ENCODE assay signal across 15 cellular contexts in genomic region chr9:133463234-133463863, GRCh38. TPM values are rescaled to one million over a fixed set of nuclear protein-coding genes. Genes with fewer than 3 reads are reported as not detected.
DNase-seq lines count a peak whose midpoint lies in the region; ATAC-seq and TF ChIP-seq lines count a peak whose summit lies in the region.
"Had no signal": no experiment of that assay in that cellular context is flagged by ENCODE, and none has a peak within 500 bp of the region (broad histone marks: within the 10 kb centered on the region; RNA-seq: fewer than 3 reads in every experiment).

No MANE protein-coding gene starts in this region.

- CTCF ChIA-PET in activated CD8-positive, alpha-beta T cell treated with anti-CD3 and anti-CD28 coated beads, Interleukin-2, amount 10 ng/mL, durations not matched to agents 7 days and 5 days (lab: Charles Lee): no interaction called here

- DNase-seq in right cardiac atrium: peak in 2 of 3 donors; percentile 51 to 67
- no peak for DNase-seq in cardiac septum (ENCODE audit: low spot score)
- DNase-seq in germinal center (ENCODE audit: low spot score): peak; percentile 40
- DNase-seq in NCI-H1105 treated with DMSO at 0.1 percent for 48 hours (lab: John Stamatoyannopoulos, UW): no peak
- no peak for DNase-seq in activated CD8-positive, alpha-beta T cell treated with anti-CD3 and anti-CD28 coated beads, Interleukin-2, amount 10 ng/mL, durations not matched to agents 7 days and 5 days
- DNase-seq in amygdala (lab: John Stamatoyannopoulos, UW): no peak
- DNase-seq: activated CD4-positive, alpha-beta T cell treated with anti-CD3 and anti-CD28 coated beads, Interleukin-2, amount 10 ng/mL, durations not matched to agents 24 days and 14 days; activated gamma-delta T cell; IMR-90; left cardiac atrium; testis had no signal

- H3K9me3 Mint-ChIP-seq in activated CD8-positive, alpha-beta T cell treated with anti-CD3 and anti-CD28 coated beads, Interleukin-2, amount 10 ng/mL, durations not matched to agents 7 days and 5 days (ENCODE audit: insufficient read depth): no peaks in the 10 kb centered on the region
- H3K9me3 Mint-ChIP-seq: activated CD4-positive, alpha-beta T cell treated with anti-CD3 and anti-CD28 coated beads, Interleukin-2, amount 10 ng/mL, durations not matched to agents 24 days and 14 days had no signal

- H3K9me3 ChIP-seq in right cardiac atrium (ENCODE audit: control insufficient read depth, low read length): no peaks in the 10 kb centered on the region
- H3K9me3 ChIP-seq in OCI-LY3 (ENCODE audit: insufficient read depth, low read length): no peaks in the 10 kb centered on the region
- H3K9me3 ChIP-seq: testis had no signal

- no peak overlapping the region for H3K4me3 Mint-ChIP-seq in activated CD8-positive, alpha-beta T cell treated with anti-CD3 and anti-CD28 coated beads, Interleukin-2, amount 10 ng/mL, durations not matched to agents 7 days and 5 days
- H3K4me3 Mint-ChIP-seq: activated CD4-positive, alpha-beta T cell treated with anti-CD3 and anti-CD28 coated beads, Interleukin-2, amount 10 ng/mL, durations not matched to agents 24 days and 14 days had no signal

- no peak overlapping the region for H3K27ac Mint-ChIP-seq in activated CD8-positive, alpha-beta T cell treated with anti-CD3 and anti-CD28 coated beads, Interleukin-2, amount 10 ng/mL, durations not matched to agents 7 days and 5 days
- H3K27ac Mint-ChIP-seq: activated CD4-positive, alpha-beta T cell treated with anti-CD3 and anti-CD28 coated beads, Interleukin-2, amount 10 ng/mL, durations not matched to agents 24 days and 14 days had no signal

- no peaks in the 10 kb centered on the region for H3K36me3 Mint-ChIP-seq in activated CD8-positive, alpha-beta T cell treated with anti-CD3 and anti-CD28 coated beads, Interleukin-2, amount 10 ng/mL, durations not matched to agents 7 days and 5 days (ENCODE audit: low read depth)

- TF ChIP-seq CTCF in OCI-LY3 (IDR thresholded peaks at IDR 0.05; ENCODE audit: low read depth, low read length): peak; percentile 35

- no peaks in the 10 kb centered on the region for H3K36me3 ChIP-seq in OCI-LY3 (replicated peaks; ENCODE audit: low read depth, low read length)

- H3K4me1 Mint-ChIP-seq in activated CD8-positive, alpha-beta T cell treated with anti-CD3 and anti-CD28 coated beads, Interleukin-2, amount 10 ng/mL, durations not matched to agents 7 days and 5 days (ENCODE audit: low read depth): peaks cover 14% of the 10 kb centered on the region

- 89% methylated on average over 22 of the region's 22 CpGs for WGBS in right cardiac atrium

- H3K4me1 ChIP-seq in right cardiac atrium (ENCODE audit: control insufficient read depth, insufficient read depth, low read length) (peaks cover 3% of the 10 kb centered on the region), OCI-LY3 (ENCODE audit: low read length) (peaks cover 28% of the 10 kb centered on the region)

- peaks cover 12% of the 10 kb centered on the region for H3K27me3 Mint-ChIP-seq in activated CD8-positive, alpha-beta T cell treated with anti-CD3 and anti-CD28 coated beads, Interleukin-2, amount 10 ng/mL, durations not matched to agents 7 days and 5 days (ENCODE audit: low read depth)

- no peak overlapping the region for H3K4me2 ChIP-seq in OCI-LY3 (ENCODE audit: low read length)

- intact Hi-C loops in right cardiac atrium (cut with DNase I) (loop anchor here in 1 of 4 donors (10.0 kb wide), 1 partner anchor 49 kb away; the partner anchor contains the start of gene REXO4), cardiac septum (cut with DNase I) (no loop called here)

- no peaks in the 10 kb centered on the region for H3K79me2 ChIP-seq in OCI-LY3 (ENCODE audit: low read length)

- H3K27ac ChIP-seq in right cardiac atrium (ENCODE audit: low read length): no peak overlapping the region
- no peak overlapping the region for H3K27ac ChIP-seq in OCI-LY3 (ENCODE audit: low read length)
- H3K27ac ChIP-seq: coronary artery, SK-N-MC, testis had no signal

- no peaks in the 10 kb centered on the region for H4K20me1 ChIP-seq in OCI-LY3 (ENCODE audit: insufficient read depth, low read length)

- ATAC-seq in right cardiac atrium: no peak
- no peak for ATAC-seq in HG02759 (IDR thresholded peaks at IDR 0.05; ENCODE audit: unreplicated experiment)
- ATAC-seq in activated CD8-positive, alpha-beta T cell treated with anti-CD3 and anti-CD28 coated beads, Interleukin-2, amount 10 ng/mL, durations not matched to agents 7 days and 5 days: no peak
- ATAC-seq: left cardiac atrium had no signal

- H3K27me3 ChIP-seq in right cardiac atrium (ENCODE audit: control insufficient read depth, insufficient read depth) (no peaks in the 10 kb centered on the region), OCI-LY3 (ENCODE audit: low read depth, low read length) (peaks cover 20% of the 10 kb centered on the region)
- H3K27me3 ChIP-seq: testis had no signal

- H3K4me3 ChIP-seq in right cardiac atrium (ENCODE audit: low read length) (no peak overlapping the region), OCI-LY3 (ENCODE audit: low read length) (no peak overlapping the region)
- H3K4me3 ChIP-seq: coronary artery, SK-N-MC, testis had no signal

- H3K9ac ChIP-seq in OCI-LY3 (ENCODE audit: low read length): no peak overlapping the region

- POLR2A ChIA-PET in activated CD8-positive, alpha-beta T cell treated with anti-CD3 and anti-CD28 coated beads, Interleukin-2, amount 10 ng/mL, durations not matched to agents 7 days and 5 days (lab: Charles Lee): interaction anchor here (1.0 to 1.5 kb wide), 2 partner anchors 10 to 22 kb away, joined by 3 to 4 read pairs; no protein-coding TSS in a partner anchor

- no peak overlapping the region for H2AFZ ChIP-seq in OCI-LY3 (ENCODE audit: low read depth, low read length)

RNA-seq across cellular contexts. Expression of gene CACFD1, which starts 3.6 kb away (rescaled TPM):
- total RNA-seq in right cardiac atrium: 10 to 100 TPM; 10.8 to 13.9 (median 13.8) TPM
- polyA plus RNA-seq in right cardiac atrium: 12.8 TPM
- 15.0 TPM for total RNA-seq in cardiac septum
- 1 to 10 TPM; 1.3 to 2.4 TPM for total RNA-seq in activated CD8-positive, alpha-beta T cell treated with anti-CD3 and anti-CD28 coated beads, Interleukin-2, amount 10 ng/mL, durations not matched to agents 7 days and 5 days

RNA-seq across cellular contexts. Expression of gene SLC2A6, which starts 15.6 kb away (rescaled TPM):
- 1 to 10 TPM; 1.7 to 4.0 (median 3.6) TPM for total RNA-seq in right cardiac atrium
- 3.7 TPM for polyA plus RNA-seq in right cardiac atrium
- 3.6 TPM for total RNA-seq in cardiac septum
- total RNA-seq in activated CD8-positive, alpha-beta T cell treated with anti-CD3 and anti-CD28 coated beads, Interleukin-2, amount 10 ng/mL, durations not matched to agents 7 days and 5 days: 10 to 100 TPM; 14.1 to 17.0 TPM

RNA-seq across cellular contexts. Expression of gene ADAMTS13, which starts 41.2 kb away (rescaled TPM):
- total RNA-seq in right cardiac atrium (1 to 10 TPM; 2.1 to 4.1 (median 3.5) TPM), cardiac septum (3.3 TPM)
- polyA plus RNA-seq in right cardiac atrium: 4.6 TPM
- total RNA-seq in activated CD8-positive, alpha-beta T cell treated with anti-CD3 and anti-CD28 coated beads, Interleukin-2, amount 10 ng/mL, durations not matched to agents 7 days and 5 days: 1 to 10 TPM; 1.4 to 2.5 TPM

RNA-seq across cellular contexts. Expression of gene REXO4, which starts 45.5 kb away (rescaled TPM):
- total RNA-seq in right cardiac atrium: 10 to 100 TPM; 11.9 to 16.3 (median 15.0) TPM
- 10.5 TPM for polyA plus RNA-seq in right cardiac atrium
- total RNA-seq in cardiac septum: 12.2 TPM
- 10 to 100 TPM; 23.6 to 25.7 TPM for total RNA-seq in activated CD8-positive, alpha-beta T cell treated with anti-CD3 and anti-CD28 coated beads, Interleukin-2, amount 10 ng/mL, durations not matched to agents 7 days and 5 days

Comparison
In these comparisons a context has a peak if more than half of its experiments do, and no peak if none do; other contexts are left out.
1. DNase-seq: peak in right cardiac atrium (2 of 3) and germinal center (single experiment); none in cardiac septum (single experiment), NCI-H1105 treated with DMSO at 0.1 percent for 48 hours (single experiment), activated CD8-positive, alpha-beta T cell treated with anti-CD3 and anti-CD28 coated beads, Interleukin-2, amount 10 ng/mL, durations not matched to agents 7 days and 5 days (single experiment) and amygdala (0 of 56).